20 cellular contexts compared by ENCODE assay signal in genomic region chr12:52003016-52003550, GRCh38. TPM values are rescaled to one million over a fixed set of nuclear protein-coding genes. Genes with fewer than 3 reads are reported as not detected.
DNase-seq lines count a peak whose midpoint lies in the region; ATAC-seq and TF ChIP-seq lines count a peak whose summit lies in the region.
"Had no signal": no experiment of that assay in that cellular context is flagged by ENCODE, and none has a peak within 500 bp of the region (broad histone marks: within the 10 kb centered on the region; RNA-seq: fewer than 3 reads in every experiment).

No MANE protein-coding gene starts in this region.

- H3K14ac ChIP-seq in neuronal stem cell (ENCODE audit: low read length) = no peak overlapping the region

- no peak overlapping the region for H2AFZ ChIP-seq in neuronal stem cell (ENCODE audit: low read length)

- H3K9me3 ChIP-seq in SK-N-MC (ENCODE audit: low read depth, low read length) = no peaks in the 10 kb centered on the region
- H3K9me3 ChIP-seq in neuronal stem cell (replicated peaks in 1 of 2; ENCODE audit: control insufficient read depth in 2 of 2, insufficient read depth in 1 of 2, low read depth in 1 of 2, low read length in 2 of 2) = no peaks in the 10 kb centered on the region
- no peaks in the 10 kb centered on the region for H3K9me3 ChIP-seq in upper lobe of left lung
- H3K9me3 ChIP-seq: Peyer's patch, SJSA1 had no signal

- no peak overlapping the region for H2AK5ac ChIP-seq in neuronal stem cell (ENCODE audit: low read depth, low read length)

- H4K8ac ChIP-seq in neuronal stem cell (ENCODE audit: low read depth, low read length) = no peak overlapping the region

- H3K9ac ChIP-seq in SK-N-MC (ENCODE audit: insufficient read length) = no peak overlapping the region
- H3K9ac ChIP-seq in neuronal stem cell (ENCODE audit: low read depth, low read length, poor library complexity) = no peak overlapping the region
- H3K9ac ChIP-seq: KMS-11 had no signal

- H2BK5ac ChIP-seq in neuronal stem cell (ENCODE audit: low read length) = no peak overlapping the region

- no peaks in the 10 kb centered on the region for H3K36me3 ChIP-seq in SK-N-MC (ENCODE audit: insufficient read depth, low read length)
- peaks cover under 1 to 37% of the 10 kb centered on the region in 2 donors for H3K36me3 ChIP-seq in neuronal stem cell (replicated peaks in 1 of 2; ENCODE audit: control insufficient read depth in 2 of 2, insufficient read depth in 2 of 2, low read length in 2 of 2)
- peaks cover 0 to 3% (median 0%) of the 10 kb centered on the region in 4 donors for H3K36me3 ChIP-seq in upper lobe of left lung

- H3K27ac ChIP-seq in SK-N-MC = 0 out of 2 replicates have a peak overlapping the region, but pooled peaks have one; percentile 42
- H3K27ac ChIP-seq in neuronal stem cell (replicated peaks; ENCODE audit: low read length) = no peak overlapping the region
- no peak overlapping the region for H3K27ac ChIP-seq in upper lobe of left lung
- H3K27ac ChIP-seq: HL-60, KMS-11, Peyer's patch, SJSA1 had no signal

- no peak overlapping the region for H3K4ac ChIP-seq in neuronal stem cell (ENCODE audit: low read length)

- TF ChIP-seq POLR2A in upper lobe of left lung (IDR thresholded peaks at IDR 0.05) = no peak

- H3K18ac ChIP-seq in neuronal stem cell (ENCODE audit: low read length) = no peak overlapping the region

- peak overlapping the region; percentile 63 for H3K27ac Mint-ChIP-seq in activated T-cell treated with anti-CD3 and anti-CD28 coated beads, Interleukin-2, amount 50 U/mL, for 24 hours
- H3K27ac Mint-ChIP-seq in naive B cell = peak overlapping the region in 4 of 6 donors; percentile 29 to 99 (median 66)
- no peak overlapping the region for H3K27ac Mint-ChIP-seq in type B pancreatic cell

- no peaks in the 10 kb centered on the region for H3K9me3 Mint-ChIP-seq in activated T-cell treated with anti-CD3 and anti-CD28 coated beads, Interleukin-2, amount 50 U/mL, for 24 hours
- H3K9me3 Mint-ChIP-seq in activated T-cell treated with anti-CD3 and anti-CD28 coated beads, Interleukin-2, amount 50 U/mL, for 4 hours = no peaks in the 10 kb centered on the region
- no peaks in the 10 kb centered on the region for H3K9me3 Mint-ChIP-seq in naive B cell
- no peaks in the 10 kb centered on the region for H3K9me3 Mint-ChIP-seq in type B pancreatic cell

- peaks cover 18% of the 10 kb centered on the region for H3K4me1 Mint-ChIP-seq in activated T-cell treated with anti-CD3 and anti-CD28 coated beads, Interleukin-2, amount 50 U/mL, for 24 hours (ENCODE audit: low read depth)
- peaks cover 14% of the 10 kb centered on the region for H3K4me1 Mint-ChIP-seq in activated T-cell treated with anti-CD3 and anti-CD28 coated beads, Interleukin-2, amount 50 U/mL, for 4 hours (ENCODE audit: low read depth)
- H3K4me1 Mint-ChIP-seq in naive B cell (peaks cover 19 to 27% (median 24%) of the 10 kb centered on the region in 3 donors), type B pancreatic cell (ENCODE audit: unreplicated experiment) (peaks cover 33% of the 10 kb centered on the region)

- no peak overlapping the region for H3K23ac ChIP-seq in neuronal stem cell (ENCODE audit: low read depth, low read length, poor library complexity)

- no peak for DNase-seq in activated T-cell treated with anti-CD3 and anti-CD28 coated beads, Interleukin-2, amount 50 U/mL, for 24 hours
- no peak for DNase-seq in activated T-cell treated with anti-CD3 and anti-CD28 coated beads, Interleukin-2, amount 50 U/mL, for 4 hours
- DNase-seq in SK-N-MC (ENCODE audit: low read depth, low spot score) (no peak), naive B cell (no peak), type B pancreatic cell (ENCODE audit: extremely low spot score, unreplicated experiment) (no peak), neuronal stem cell (ENCODE audit: low spot score) (no peak), upper lobe of left lung (no peak)
- DNase-seq in activated effector memory CD4-positive, alpha-beta T cell treated with anti-CD3 and anti-CD28 coated beads, Interleukin-2, amount 50 U/mL, for 16 hours = no peak
- DNase-seq: 8988T; DMS79 treated with DMSO at 0.1 percent for 48 hours; NCI-H1105; NCI-H2029 treated with DMSO at 0.1 percent for 48 hours; NCI-H345; NCI-H774; NK-92 treated with Interleukin-12 subunit alpha and Interleukin-12 subunit beta, amount 100 ng/mL, for 24 hours; Peyer's patch had no signal

- peaks cover 0 to 24% (median 0%) of the 10 kb centered on the region in 3 experiments for H3K27me3 ChIP-seq in neuronal stem cell (ENCODE audit: control insufficient read depth in 3 of 3, insufficient read depth in 3 of 3, low read depth in 1 of 3, low read length in 3 of 3)
- H3K27me3 ChIP-seq in upper lobe of left lung = peaks cover 0 to 17% (median 8%) of the 10 kb centered on the region in 4 donors

- H4K91ac ChIP-seq in neuronal stem cell (ENCODE audit: low read depth, low read length, poor library complexity) = no peak overlapping the region

- H3K79me1 ChIP-seq in neuronal stem cell (ENCODE audit: low read depth, low read length) = no peaks in the 10 kb centered on the region

- no CpG with 5 or more reads among the region's 8 CpGs for WGBS in neuronal stem cell (ENCODE audit: extremely low coverage in 2 of 2, insufficient read length in 2 of 2, insufficient replicate concordance in 1 of 2), 2 donors
- 95% methylated on average over 5 of the region's 8 CpGs; no CpG with 5 or more reads in 1 of the 2 donors for WGBS in upper lobe of left lung, 2 donors

- H2BK120ac ChIP-seq in neuronal stem cell (ENCODE audit: low read depth, low read length) = no peak overlapping the region

- TF ChIP-seq CTCF in type B pancreatic cell (conservative IDR thresholded peaks at IDR 0.05) (no peak), upper lobe of left lung (IDR thresholded peaks at IDR 0.05) (no peak)

- no peak overlapping the region for H3K4me3 Mint-ChIP-seq in activated T-cell treated with anti-CD3 and anti-CD28 coated beads, Interleukin-2, amount 50 U/mL, for 24 hours
- H3K4me3 Mint-ChIP-seq in activated T-cell treated with anti-CD3 and anti-CD28 coated beads, Interleukin-2, amount 50 U/mL, for 4 hours = no peak overlapping the region
- peak overlapping the region in 1 of 8 donors; percentile 14 for H3K4me3 Mint-ChIP-seq in naive B cell
- peak overlapping the region; percentile 10 for H3K4me3 Mint-ChIP-seq in type B pancreatic cell
- H3K4me3 Mint-ChIP-seq: CD14-positive monocyte had no signal

- H3K36me3 Mint-ChIP-seq in activated T-cell treated with anti-CD3 and anti-CD28 coated beads, Interleukin-2, amount 50 U/mL, for 24 hours (ENCODE audit: low read depth) = peaks cover 3% of the 10 kb centered on the region
- H3K36me3 Mint-ChIP-seq in activated T-cell treated with anti-CD3 and anti-CD28 coated beads, Interleukin-2, amount 50 U/mL, for 4 hours (ENCODE audit: insufficient read depth) = peaks cover 3% of the 10 kb centered on the region
- H3K36me3 Mint-ChIP-seq in naive B cell (no peaks in the 10 kb centered on the region), type B pancreatic cell (peaks cover 19% of the 10 kb centered on the region)

- H3K4me1 ChIP-seq in neuronal stem cell (ENCODE audit: control insufficient read depth in 2 of 2, insufficient read depth in 1 of 2, low read depth in 1 of 2, low read length in 2 of 2) = peaks cover 9% of the 10 kb centered on the region in 2 donors
- H3K4me1 ChIP-seq in upper lobe of left lung = peaks cover 23 to 39% (median 32%) of the 10 kb centered on the region in 4 donors

- ATAC-seq in activated T-cell treated with anti-CD3 and anti-CD28 coated beads, Interleukin-2, amount 50 U/mL, for 4 hours = no peak
- no peak for ATAC-seq in naive B cell (ENCODE audit: low read depth in 2 of 2)
- no peak for ATAC-seq in upper lobe of left lung (ENCODE audit: low FRiP score in 2 of 2)

- peaks cover 15% of the 10 kb centered on the region for H3K27me3 Mint-ChIP-seq in activated T-cell treated with anti-CD3 and anti-CD28 coated beads, Interleukin-2, amount 50 U/mL, for 24 hours
- H3K27me3 Mint-ChIP-seq in activated T-cell treated with anti-CD3 and anti-CD28 coated beads, Interleukin-2, amount 50 U/mL, for 4 hours (ENCODE audit: low read depth) = peaks cover 3% of the 10 kb centered on the region
- no peaks in the 10 kb centered on the region for H3K27me3 Mint-ChIP-seq in naive B cell
- peaks cover 28% of the 10 kb centered on the region for H3K27me3 Mint-ChIP-seq in type B pancreatic cell

- H2BK12ac ChIP-seq in neuronal stem cell (ENCODE audit: low read length) = no peak overlapping the region

- no peak for TF ChIP-seq EP300 in upper lobe of left lung (IDR thresholded peaks at IDR 0.05)

- H3K4me2 ChIP-seq in neuronal stem cell (ENCODE audit: insufficient read depth, low read length, poor library complexity, severe bottlenecking) = no peak overlapping the region
- H3K4me2 ChIP-seq: KMS-11 had no signal

- H3K4me3 ChIP-seq in SK-N-MC (no peak overlapping the region), neuronal stem cell (ENCODE audit: low read length in 2 of 2) (no peak overlapping the region), upper lobe of left lung (no peak overlapping the region)
- H3K4me3 ChIP-seq: Peyer's patch, SJSA1 had no signal

- no peak overlapping the region for H2BK15ac ChIP-seq in neuronal stem cell (ENCODE audit: low read length)

RNA-seq across cellular contexts. Expression of gene TAMALIN, which starts 3.7 kb away (rescaled TPM):
- 10 to 100 TPM; 13.5 to 16.5 (median 15.3) TPM for total RNA-seq in activated T-cell treated with anti-CD3 and anti-CD28 coated beads, Interleukin-2, amount 50 U/mL, for 4 hours
- polyA plus RNA-seq in naive B cell (ENCODE audit: low read depth in 6 of 6) = 10 to 100 TPM in 5 of 6 donors, 1 to 10 TPM in 1; 2.9 to 28.7 (median 16.9) TPM
- total RNA-seq in type B pancreatic cell (ENCODE audit: low replicate concordance) = 4.2 and 16.5 TPM in 2 replicates
- 11.1 TPM for polyA plus RNA-seq in neuronal stem cell (2013, experiment 1 of 2)
- polyA plus RNA-seq in neuronal stem cell (2013, experiment 2 of 2) = 10.9 TPM
- total RNA-seq in upper lobe of left lung = 100 to 1,000 TPM in 2 of 6 donors, 10 to 100 TPM in 4; 52.3 to 170 (median 73.7) TPM

RNA-seq across cellular contexts. Expression of gene NR4A1, which starts 48.2 kb away (rescaled TPM):
- total RNA-seq in activated T-cell treated with anti-CD3 and anti-CD28 coated beads, Interleukin-2, amount 50 U/mL, for 4 hours = 10 to 100 TPM; 26.0 to 34.5 (median 31.3) TPM
- polyA plus RNA-seq in naive B cell (ENCODE audit: low read depth in 6 of 6) = 10 to 100 TPM in 4 of 6 donors, 1 to 10 TPM in 2; 6.7 to 24.9 (median 12.6) TPM
- total RNA-seq in type B pancreatic cell (ENCODE audit: low replicate concordance) (11.4 and 81.9 TPM in 2 replicates), upper lobe of left lung (100 to 1,000 TPM in 5 of 6 donors, 10 to 100 TPM in 1; 88.3 to 202 (median 156) TPM)
- 46.2 TPM for polyA plus RNA-seq in neuronal stem cell (2013, experiment 1 of 2)
- 44.5 TPM for polyA plus RNA-seq in neuronal stem cell (2013, experiment 2 of 2)

RNA-seq across cellular contexts. Expression of gene ACVR1B, which starts 51.6 kb away (rescaled TPM):
- total RNA-seq in activated T-cell treated with anti-CD3 and anti-CD28 coated beads, Interleukin-2, amount 50 U/mL, for 4 hours = 10 to 100 TPM in 2 of 3 donors, 1 to 10 TPM in 1; 9.8 to 13.3 (median 11.6) TPM
- 1 to 10 TPM in 1 of 6 donors, under 1 TPM in 4, not detected in 1; 0.43 to 1.1 (median 0.51) TPM for polyA plus RNA-seq in naive B cell (ENCODE audit: low read depth in 6 of 6)
- total RNA-seq in type B pancreatic cell (ENCODE audit: low replicate concordance) (36.0 and 36.1 TPM in 2 replicates), upper lobe of left lung (10 to 100 TPM; 13.0 to 44.9 (median 23.6) TPM)
- polyA plus RNA-seq in neuronal stem cell (2013, experiment 1 of 2) = 12.6 TPM
- 12.7 TPM for polyA plus RNA-seq in neuronal stem cell (2013, experiment 2 of 2)
